ENCODE assay signal across 16 cellular contexts in the genomic region with DNA sequence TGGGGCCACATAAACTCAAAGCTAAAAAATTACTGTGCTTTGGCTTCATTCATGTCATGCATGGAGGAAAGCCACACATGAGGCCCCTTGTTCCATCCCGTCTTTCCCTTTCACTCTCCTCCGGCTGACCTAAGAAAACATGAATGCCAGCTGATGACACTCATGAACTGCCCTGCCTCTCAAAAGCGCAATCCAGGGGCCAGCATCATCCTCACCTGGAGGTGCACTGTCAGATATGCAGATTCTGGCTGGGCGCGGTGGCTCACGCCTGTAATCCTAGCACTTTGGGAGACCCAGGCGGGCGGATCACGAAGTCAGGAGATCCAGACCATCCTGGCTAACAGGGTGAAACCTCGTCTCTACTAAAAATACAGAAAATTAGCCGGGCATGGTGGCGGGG.
DNase-seq lines count a peak whose midpoint lies in the region; ATAC-seq lines count a peak whose summit lies in the region.
"Had no signal": no experiment of that assay in that cellular context is flagged by ENCODE, and none has a peak within 500 bp of the region (broad histone marks: within the 10 kb centered on the region; RNA-seq: fewer than 3 reads in every experiment).

No MANE protein-coding gene starts in this region.

- peaks cover 24% of the 10 kb centered on the region for H3K4me1 Mint-ChIP-seq in activated naive CD8-positive, alpha-beta T cell treated with anti-CD3 and anti-CD28 coated beads for 36 hours
- H3K4me1 Mint-ChIP-seq in activated naive CD8-positive, alpha-beta T cell treated with anti-CD3 and anti-CD28 coated beads, Interleukin-2, amount 50 U/mL, for 24 hours = peaks cover 13% of the 10 kb centered on the region
- peaks cover 42% of the 10 kb centered on the region for H3K4me1 Mint-ChIP-seq in central memory CD8-positive, alpha-beta T cell

- no peak overlapping the region for H3K9ac ChIP-seq in trophoblast cell (ENCODE audit: low read length)
- H3K9ac ChIP-seq: BLaER1 treated with 17β-estradiol and CSF1 and Interleukin-3, amounts not matched to agents 10 nM and 100 nM had no signal

- no peak overlapping the region for H3K23ac ChIP-seq in trophoblast cell (ENCODE audit: low read length)

- H2BK120ac ChIP-seq in trophoblast cell (ENCODE audit: insufficient read depth, low read length, poor library complexity) = no peak overlapping the region

- H4K12ac ChIP-seq in trophoblast cell (ENCODE audit: low read depth, low read length) = no peak overlapping the region

- H2BK5ac ChIP-seq in trophoblast cell (ENCODE audit: low read depth, low read length, poor library complexity) = no peak overlapping the region

- H3K36me3 Mint-ChIP-seq in activated naive CD8-positive, alpha-beta T cell treated with anti-CD3 and anti-CD28 coated beads for 36 hours = peaks cover 36% of the 10 kb centered on the region
- H3K36me3 Mint-ChIP-seq in activated naive CD8-positive, alpha-beta T cell treated with anti-CD3 and anti-CD28 coated beads, Interleukin-2, amount 50 U/mL, for 24 hours (ENCODE audit: low read depth) = peaks cover 14% of the 10 kb centered on the region
- H3K36me3 Mint-ChIP-seq in central memory CD8-positive, alpha-beta T cell (ENCODE audit: insufficient read depth) = peaks cover 3% of the 10 kb centered on the region

- no peak for DNase-seq in activated naive CD8-positive, alpha-beta T cell treated with anti-CD3 and anti-CD28 coated beads for 36 hours
- DNase-seq in activated naive CD8-positive, alpha-beta T cell treated with anti-CD3 and anti-CD28 coated beads, Interleukin-2, amount 50 U/mL, for 24 hours = no peak
- DNase-seq in central memory CD8-positive, alpha-beta T cell (ENCODE audit: low spot score in 2 of 2) = no peak
- DNase-seq in trophoblast cell (peak; percentile 79 to 83), activated gamma-delta T cell (lab: John Stamatoyannopoulos, UW) (no peak), mucosa of gallbladder (ENCODE audit: low spot score) (no peak)
- DNase-seq: CD8-positive, alpha-beta memory T cell; COR-L47; DMS 273 treated with DMSO at 0.1 percent for 48 hours; GOT3; H7; HFFc6 had no signal

- no peak overlapping the region for H4K8ac ChIP-seq in trophoblast cell (ENCODE audit: low read depth, low read length)

- no peak overlapping the region for H3K18ac ChIP-seq in trophoblast cell (ENCODE audit: low read length)

- H2AFZ ChIP-seq in trophoblast cell (ENCODE audit: insufficient read depth, low read length, poor library complexity) = no peak overlapping the region

- H3K9me3 Mint-ChIP-seq in activated naive CD8-positive, alpha-beta T cell treated with anti-CD3 and anti-CD28 coated beads for 36 hours = peaks cover 8% of the 10 kb centered on the region
- peaks cover 4% of the 10 kb centered on the region for H3K9me3 Mint-ChIP-seq in activated naive CD8-positive, alpha-beta T cell treated with anti-CD3 and anti-CD28 coated beads, Interleukin-2, amount 50 U/mL, for 24 hours
- no peaks in the 10 kb centered on the region for H3K9me3 Mint-ChIP-seq in central memory CD8-positive, alpha-beta T cell
- H3K9me3 Mint-ChIP-seq: HFFc6 had no signal

- no peak for ATAC-seq in activated naive CD8-positive, alpha-beta T cell treated with anti-CD3 and anti-CD28 coated beads, Interleukin-2, amount 50 U/mL, for 24 hours
- ATAC-seq in central memory CD8-positive, alpha-beta T cell (replicated peaks; ENCODE audit: extremely low read depth, poor library complexity, severe bottlenecking) = no peak
- ATAC-seq: HCT116 had no signal

- WGBS in trophoblast cell (ENCODE audit: extremely low coverage, insufficient coverage, insufficient read length) = no CpG with 5 or more reads among the region's 12 CpGs

- H2BK12ac ChIP-seq in trophoblast cell (ENCODE audit: low read length) = no peak overlapping the region

- peaks cover 2% of the 10 kb centered on the region for H3K79me1 ChIP-seq in trophoblast cell (ENCODE audit: low read length)

- no peak overlapping the region for H3K4me3 Mint-ChIP-seq in activated naive CD8-positive, alpha-beta T cell treated with anti-CD3 and anti-CD28 coated beads for 36 hours
- H3K4me3 Mint-ChIP-seq in activated naive CD8-positive, alpha-beta T cell treated with anti-CD3 and anti-CD28 coated beads, Interleukin-2, amount 50 U/mL, for 24 hours = no peak overlapping the region
- H3K4me3 Mint-ChIP-seq in central memory CD8-positive, alpha-beta T cell = no peak overlapping the region
- H3K4me3 Mint-ChIP-seq: B cell; CD8-positive, alpha-beta memory T cell; HFFc6 had no signal

- H3K27me3 Mint-ChIP-seq in activated naive CD8-positive, alpha-beta T cell treated with anti-CD3 and anti-CD28 coated beads for 36 hours = no peaks in the 10 kb centered on the region
- no peaks in the 10 kb centered on the region for H3K27me3 Mint-ChIP-seq in activated naive CD8-positive, alpha-beta T cell treated with anti-CD3 and anti-CD28 coated beads, Interleukin-2, amount 50 U/mL, for 24 hours
- H3K27me3 Mint-ChIP-seq in central memory CD8-positive, alpha-beta T cell = no peaks in the 10 kb centered on the region
- H3K27me3 Mint-ChIP-seq: B cell; CD8-positive, alpha-beta memory T cell; IgD-negative memory B cell had no signal

- no peak overlapping the region for H3K4ac ChIP-seq in trophoblast cell (ENCODE audit: low read depth, low read length)

- H3K4me2 ChIP-seq in trophoblast cell (ENCODE audit: low read length) = no peak overlapping the region
- H3K4me2 ChIP-seq: BLaER1 treated with 17β-estradiol and CSF1 and Interleukin-3, amounts not matched to agents 10 nM and 100 nM had no signal

- H3K9me3 ChIP-seq in trophoblast cell (ENCODE audit: insufficient read depth, low read depth, low read length) = no peaks in the 10 kb centered on the region

- no peak overlapping the region for H3K14ac ChIP-seq in trophoblast cell (ENCODE audit: low read length)

- no peak overlapping the region for H2AK5ac ChIP-seq in trophoblast cell (ENCODE audit: low read length)

- H3K27me3 ChIP-seq in trophoblast cell (ENCODE audit: insufficient read depth, low read length) = no peaks in the 10 kb centered on the region
- H3K27me3 ChIP-seq: BLaER1 treated with 17β-estradiol and CSF1 and Interleukin-3, amounts not matched to agents 10 nM and 100 nM had no signal

- no peak overlapping the region for H3K4me3 ChIP-seq in trophoblast cell (ENCODE audit: low read depth, low read length)
- H3K4me3 ChIP-seq: BLaER1 treated with 17β-estradiol and CSF1 and Interleukin-3, amounts not matched to agents 10 nM and 100 nM had no signal

- no peaks in the 10 kb centered on the region for H3K79me2 ChIP-seq in trophoblast cell (ENCODE audit: control insufficient read depth, insufficient read depth, low read length, poor library complexity)

- no peak overlapping the region for H4K91ac ChIP-seq in trophoblast cell (ENCODE audit: low read depth, low read length)

- peaks cover 0 to 4% of the 10 kb centered on the region in 2 experiments for H3K4me1 ChIP-seq in trophoblast cell (ENCODE audit: control insufficient read depth in 1 of 2, insufficient read depth in 2 of 2, low read length in 2 of 2)

- H3K27ac ChIP-seq in trophoblast cell (ENCODE audit: low read depth, low read length) = no peak overlapping the region
- H3K27ac ChIP-seq: BLaER1 treated with 17β-estradiol and CSF1 and Interleukin-3, amounts not matched to agents 10 nM and 100 nM had no signal

- peaks cover 0 to 2% of the 10 kb centered on the region in 2 experiments for H3K36me3 ChIP-seq in trophoblast cell (ENCODE audit: control insufficient read depth in 1 of 2, insufficient read depth in 2 of 2, low read length in 2 of 2)

- peak overlapping the region; percentile 35 for H3K27ac Mint-ChIP-seq in activated naive CD8-positive, alpha-beta T cell treated with anti-CD3 and anti-CD28 coated beads for 36 hours
- no peak overlapping the region for H3K27ac Mint-ChIP-seq in activated naive CD8-positive, alpha-beta T cell treated with anti-CD3 and anti-CD28 coated beads, Interleukin-2, amount 50 U/mL, for 24 hours
- H3K27ac Mint-ChIP-seq in central memory CD8-positive, alpha-beta T cell (ENCODE audit: low read depth) = peak overlapping the region; percentile 2
- H3K27ac Mint-ChIP-seq: B cell, HFFc6, IgD-negative memory B cell had no signal

Comparison
In these comparisons a context has a peak if more than half of its experiments do, and no peak if none do; other contexts are left out.
1. DNase-seq: peak in trophoblast cell (2 of 2); none in activated naive CD8-positive, alpha-beta T cell treated with anti-CD3 and anti-CD28 coated beads for 36 hours (single experiment), activated naive CD8-positive, alpha-beta T cell treated with anti-CD3 and anti-CD28 coated beads, Interleukin-2, amount 50 U/mL, for 24 hours (single experiment), central memory CD8-positive, alpha-beta T cell (0 of 2), activated gamma-delta T cell (single experiment) and mucosa of gallbladder (single experiment).